ENCODE assay signal across 38 cellular contexts in genomic region chr11:5604896-5605295, GRCh38. TPM values are rescaled to one million over a fixed set of nuclear protein-coding genes. Genes with fewer than 3 reads are reported as not detected.
"Had no signal": no experiment of that assay in that cellular context is flagged by ENCODE, and none has a peak within 500 bp of the region (broad histone marks: within the 10 kb centered on the region; RNA-seq: fewer than 3 reads in every experiment).

No MANE protein-coding gene starts in this region.

- H3K9me3 Mint-ChIP-seq: activated B cell treated with CpG ODN at 0.5 μM for 24 hours; activated CD4-positive, alpha-beta memory T cell treated with anti-CD3 and anti-CD28 coated beads, Interleukin-2, amount 10 ng/mL, durations not matched to agents 7 days and 5 days; activated naive CD4-positive, alpha-beta T cell treated with anti-CD3 and anti-CD28 coated beads, Interleukin-2, amount 50 U/mL, for 24 hours; activated naive CD8-positive, alpha-beta T cell treated with anti-CD3 and anti-CD28 coated beads, Interleukin-2, amount 10 ng/mL, durations not matched to agents 7 days and 5 days; activated T-cell treated with anti-CD3 and anti-CD28 coated beads, Interleukin-2, amount 50 U/mL, for 72 hours; activated T-helper 2 cell treated with anti-CD3 and anti-CD28 coated beads, Interferon-gamma antibody, Interleukin-2, Interleukin-4, amounts not matched to agents 10 μg/mL and 5 μg/mL and 100 μg/mL, durations not matched to agents 14 hours and 24 hours and 36 hours; T-cell had no signal

- DNase-seq: activated B cell treated with CpG ODN at 0.5 μM for 24 hours; activated CD4-positive, alpha-beta memory T cell treated with anti-CD3 and anti-CD28 coated beads, Interleukin-2, amount 10 ng/mL, durations not matched to agents 7 days and 5 days; activated CD4-positive, alpha-beta T cell treated with anti-CD3 and anti-CD28 coated beads for 4 hours; activated CD4-positive, CD25-positive, alpha-beta regulatory T cell treated with anti-CD3 and anti-CD28 coated beads, Interleukin-2, amount 50 U/mL, for 72 hours; activated CD8-positive, alpha-beta memory T cell treated with anti-CD3 and anti-CD28 coated beads for 24 hours; activated CD8-positive, alpha-beta memory T cell treated with anti-CD3 and anti-CD28 coated beads, Interleukin-2, amount 10 ng/mL, durations not matched to agents 7 days and 5 days; activated gamma-delta T cell; activated naive CD4-positive, alpha-beta T cell treated with Interleukin-2 at 50 U/mL for 16 hours; activated naive CD8-positive, alpha-beta T cell treated with anti-CD3 and anti-CD28 coated beads, Interleukin-2, amount 10 ng/mL, durations not matched to agents 7 days and 5 days; activated T-cell treated with anti-CD3 and anti-CD28 coated beads, Interleukin-2, amount 50 U/mL, for 1 hour; activated T-cell treated with anti-CD3 and anti-CD28 coated beads, Interleukin-2, amount 50 U/mL, for 72 hours; amygdala; body of pancreas; caudate nucleus; cerebellar nuclear complex; NCI-H1105; NCI-H1417 treated with DMSO at 0.1 percent for 48 hours; NCI-H1694; NCI-H1930; NCI-H2081 treated with DMSO at 0.1 percent for 48 hours; NCI-H345; NCI-H524 treated with DMSO at 0.1 percent for 48 hours; SHP77; SJCRH30; T-cell; T-helper 17 cell; T-helper 9 cell had no signal

- H3K36me3 ChIP-seq: SJCRH30 had no signal

- H3K4me1 Mint-ChIP-seq: activated CD8-positive, alpha-beta memory T cell treated with anti-CD3 and anti-CD28 coated beads, Interleukin-2, amount 10 ng/mL, durations not matched to agents 7 days and 5 days; activated naive CD4-positive, alpha-beta T cell treated with anti-CD3 and anti-CD28 coated beads, Interleukin-2, amount 50 U/mL, for 24 hours; activated naive CD8-positive, alpha-beta T cell treated with anti-CD3 and anti-CD28 coated beads, Interleukin-2, amount 10 ng/mL, durations not matched to agents 7 days and 5 days; T-cell had no signal

- H3K27ac ChIP-seq: ascending aorta, body of pancreas, SJCRH30, SK-N-MC, VCaP had no signal

- H3K27me3 ChIP-seq: ascending aorta, body of pancreas, SJCRH30 had no signal

- H3K4me3 ChIP-seq: ascending aorta, body of pancreas, SJCRH30, SK-N-MC had no signal

- H3K27me3 Mint-ChIP-seq: activated B cell treated with CpG ODN at 0.5 μM for 24 hours; activated CD4-positive, alpha-beta memory T cell treated with anti-CD3 and anti-CD28 coated beads, Interleukin-2, amount 10 ng/mL, durations not matched to agents 7 days and 5 days; activated CD8-positive, alpha-beta memory T cell treated with anti-CD3 and anti-CD28 coated beads, Interleukin-2, amount 10 ng/mL, durations not matched to agents 7 days and 5 days; activated naive CD4-positive, alpha-beta T cell treated with anti-CD3 and anti-CD28 coated beads, Interleukin-2, amount 50 U/mL, for 24 hours; activated naive CD8-positive, alpha-beta T cell treated with anti-CD3 and anti-CD28 coated beads, Interleukin-2, amount 10 ng/mL, durations not matched to agents 7 days and 5 days; T-cell; T-helper 17 cell had no signal

- ATAC-seq: activated CD8-positive, alpha-beta memory T cell treated with anti-CD3 and anti-CD28 coated beads, Interleukin-2, amount 10 ng/mL, durations not matched to agents 7 days and 5 days; body of pancreas; Panc1; T-cell; T-helper 17 cell had no signal

- H3K9me3 ChIP-seq: ascending aorta, body of pancreas, SJCRH30 had no signal

- H3K36me3 Mint-ChIP-seq: activated CD8-positive, alpha-beta memory T cell treated with anti-CD3 and anti-CD28 coated beads, Interleukin-2, amount 10 ng/mL, durations not matched to agents 7 days and 5 days; activated naive CD4-positive, alpha-beta T cell treated with anti-CD3 and anti-CD28 coated beads, Interleukin-2, amount 50 U/mL, for 24 hours; T-cell had no signal

- H3K4me3 Mint-ChIP-seq: activated B cell treated with CpG ODN at 0.5 μM for 24 hours; activated CD4-positive, alpha-beta memory T cell treated with anti-CD3 and anti-CD28 coated beads, Interleukin-2, amount 10 ng/mL, durations not matched to agents 7 days and 5 days; activated CD8-positive, alpha-beta memory T cell treated with anti-CD3 and anti-CD28 coated beads, Interleukin-2, amount 10 ng/mL, durations not matched to agents 7 days and 5 days; activated naive CD4-positive, alpha-beta T cell treated with anti-CD3 and anti-CD28 coated beads, Interleukin-2, amount 50 U/mL, for 24 hours; activated naive CD8-positive, alpha-beta T cell treated with anti-CD3 and anti-CD28 coated beads, Interleukin-2, amount 10 ng/mL, durations not matched to agents 7 days and 5 days; activated T-cell treated with anti-CD3 and anti-CD28 coated beads, Interleukin-2, amount 50 U/mL, for 72 hours; T-cell; T-helper 17 cell had no signal

- H3K4me1 ChIP-seq: SJCRH30 had no signal

- H3K27ac Mint-ChIP-seq: activated B cell treated with CpG ODN at 0.5 μM for 24 hours; activated CD4-positive, alpha-beta memory T cell treated with anti-CD3 and anti-CD28 coated beads, Interleukin-2, amount 10 ng/mL, durations not matched to agents 7 days and 5 days; activated CD8-positive, alpha-beta memory T cell treated with anti-CD3 and anti-CD28 coated beads, Interleukin-2, amount 10 ng/mL, durations not matched to agents 7 days and 5 days; activated naive CD4-positive, alpha-beta T cell treated with anti-CD3 and anti-CD28 coated beads, Interleukin-2, amount 50 U/mL, for 24 hours; activated naive CD8-positive, alpha-beta T cell treated with anti-CD3 and anti-CD28 coated beads, Interleukin-2, amount 10 ng/mL, durations not matched to agents 7 days and 5 days; activated T-helper 2 cell treated with anti-CD3 and anti-CD28 coated beads, Interferon-gamma antibody, Interleukin-2, Interleukin-4, amounts not matched to agents 10 μg/mL and 5 μg/mL and 100 μg/mL, durations not matched to agents 14 hours and 24 hours and 36 hours; T-cell; T-helper 17 cell had no signal

RNA-seq across cellular contexts. Expression of gene TRIM6, which starts 8.5 kb away (rescaled TPM):
- total RNA-seq: SJCRH30, T-helper 17 cell had no signal

RNA-seq across cellular contexts. Expression of gene TRIM34, which starts 19.9 kb away (rescaled TPM):
- total RNA-seq: ascending aorta, SJCRH30 had no signal

RNA-seq across cellular contexts. Expression of gene OR52B6, which starts 24.2 kb away (rescaled TPM):
- total RNA-seq: activated B cell treated with CpG ODN at 0.5 μM for 24 hours; activated CD4-positive, alpha-beta memory T cell treated with anti-CD3 and anti-CD28 coated beads, Interleukin-2, amount 10 ng/mL, durations not matched to agents 7 days and 5 days; activated CD8-positive, alpha-beta memory T cell treated with anti-CD3 and anti-CD28 coated beads, Interleukin-2, amount 10 ng/mL, durations not matched to agents 7 days and 5 days; activated naive CD8-positive, alpha-beta T cell treated with anti-CD3 and anti-CD28 coated beads, Interleukin-2, amount 10 ng/mL, durations not matched to agents 7 days and 5 days; activated T-cell treated with anti-CD3 and anti-CD28 coated beads, Interleukin-2, amount 50 U/mL, for 72 hours; activated T-helper 2 cell treated with anti-CD3 and anti-CD28 coated beads, Interferon-gamma antibody, Interleukin-2, Interleukin-4, amounts not matched to agents 10 μg/mL and 5 μg/mL and 100 μg/mL, durations not matched to agents 14 hours and 24 hours and 36 hours; ascending aorta; body of pancreas; bronchial epithelial cell; MCF 10A; NCI-H460; RPMI7951; SJCRH30; T-cell; T-helper 17 cell had no signal
- polyA plus RNA-seq: adipose tissue had no signal

RNA-seq across cellular contexts. Expression of gene OR52H1, which starts 56.6 kb away (rescaled TPM):
- total RNA-seq: activated CD4-positive, alpha-beta memory T cell treated with anti-CD3 and anti-CD28 coated beads, Interleukin-2, amount 10 ng/mL, durations not matched to agents 7 days and 5 days; activated CD8-positive, alpha-beta memory T cell treated with anti-CD3 and anti-CD28 coated beads, Interleukin-2, amount 10 ng/mL, durations not matched to agents 7 days and 5 days; activated naive CD8-positive, alpha-beta T cell treated with anti-CD3 and anti-CD28 coated beads, Interleukin-2, amount 10 ng/mL, durations not matched to agents 7 days and 5 days; activated T-cell treated with anti-CD3 and anti-CD28 coated beads, Interleukin-2, amount 50 U/mL, for 72 hours; activated T-helper 2 cell treated with anti-CD3 and anti-CD28 coated beads, Interferon-gamma antibody, Interleukin-2, Interleukin-4, amounts not matched to agents 10 μg/mL and 5 μg/mL and 100 μg/mL, durations not matched to agents 14 hours and 24 hours and 36 hours; ascending aorta; bronchial epithelial cell; MCF 10A; NCI-H460; RPMI7951; SJCRH30; T-helper 17 cell had no signal
- polyA plus RNA-seq: adipose tissue had no signal
